8 cellular contexts compared by ENCODE assay signal in genomic region chr9:125189011-125189360, GRCh38. TPM values are rescaled to one million over a fixed set of nuclear protein-coding genes. Genes with fewer than 3 reads are reported as not detected.
DNase-seq lines count a peak whose midpoint lies in the region; ATAC-seq, FAIRE-seq and TF ChIP-seq lines count a peak whose summit lies in the region.

No MANE protein-coding gene starts in this region.

- H3K27ac Mint-ChIP-seq in stimulated activated naive CD8-positive, alpha-beta T cell treated with anti-CD3 and anti-CD28 coated beads, Interleukin-15, Interleukin-2, amounts not matched to agents 100 ng/mL and 50 ng/mL, for 24 hours: peak overlapping the region; percentile 96

- no peaks in the 10 kb centered on the region for H3K36me3 ChIP-seq in right lobe of liver

- no peaks in the 10 kb centered on the region for H3K27me3 ChIP-seq in right lobe of liver

- CTCF ChIA-PET in RWPE1 (lab: Yijun Ruan, JAX): no interaction called here

- peaks cover 63% of the 10 kb centered on the region for H3K4me1 Mint-ChIP-seq in stimulated activated naive CD8-positive, alpha-beta T cell treated with anti-CD3 and anti-CD28 coated beads, Interleukin-15, Interleukin-2, amounts not matched to agents 100 ng/mL and 50 ng/mL, for 24 hours (ENCODE audit: low read depth)

- POLR2A ChIA-PET in RWPE1 (lab: Yijun Ruan, JAX; ENCODE audit: low non-redundant PET): no interaction called here

- TF ChIP-seq CTCF in RWPE1 (conservative IDR thresholded peaks at IDR 0.05; ENCODE audit: low read depth) (no peak), cardiac fibroblast (IDR thresholded peaks at IDR 0.05; ENCODE audit: low read depth, low read length) (no peak), right lobe of liver (IDR thresholded peaks at IDR 0.05) (no peak)

- TF ChIP-seq POLR2A in GM18505 (IDR thresholded peaks at IDR 0.05; ENCODE audit: borderline replicate concordance, extremely low read depth, insufficient read depth, insufficient read length): no peak
- no peak for TF ChIP-seq POLR2A in right lobe of liver (IDR thresholded peaks at IDR 0.05)

- H3K4me1 ChIP-seq in right lobe of liver: peaks cover 0 to 32% (median 5%) of the 10 kb centered on the region in 4 donors

- H3K36me3 Mint-ChIP-seq in stimulated activated naive CD8-positive, alpha-beta T cell treated with anti-CD3 and anti-CD28 coated beads, Interleukin-15, Interleukin-2, amounts not matched to agents 100 ng/mL and 50 ng/mL, for 24 hours (ENCODE audit: low read depth): peaks cover 7% of the 10 kb centered on the region

- H3K27me3 Mint-ChIP-seq in stimulated activated naive CD8-positive, alpha-beta T cell treated with anti-CD3 and anti-CD28 coated beads, Interleukin-15, Interleukin-2, amounts not matched to agents 100 ng/mL and 50 ng/mL, for 24 hours: no peaks in the 10 kb centered on the region

- peak overlapping the region; percentile 98 for H3K4me3 Mint-ChIP-seq in stimulated activated naive CD8-positive, alpha-beta T cell treated with anti-CD3 and anti-CD28 coated beads, Interleukin-15, Interleukin-2, amounts not matched to agents 100 ng/mL and 50 ng/mL, for 24 hours

- H3K4me3 ChIP-seq in cardiac fibroblast (replicated peaks in 1 of 2; ENCODE audit: low read depth in 2 of 2, low read length in 2 of 2) (peak overlapping the region; percentile 100), right lobe of liver (peak overlapping the region; percentile 97 to 100 (median 99))

- H3K27ac ChIP-seq in RWPE1: peak overlapping the region; percentile 85
- peak overlapping the region; percentile 52 to 86 (median 84) for H3K27ac ChIP-seq in right lobe of liver

- intact Hi-C loops in right lobe of liver (cut with DNase I): no loop called here

- no peak for FAIRE-seq in HTR-8/SVneo (lab: Jason Lieb, UNC)

- DNase-seq in RWPE1 (ENCODE audit: low spot score): peak; percentile 35
- peak in 1 of 2 donors; percentile 12 for DNase-seq in cardiac fibroblast (ENCODE audit: low read depth in 2 of 2)
- DNase-seq in right lobe of liver: peak in 2 of 3 donors; percentile 45 to 61
- DNase-seq in NCI-H2081 (lab: John Stamatoyannopoulos, UW): no peak
- DNase-seq in HTR-8/SVneo (ENCODE audit: insufficient read length, low spot score): no peak

- 0% methylated on average over 3 of the region's 26 CpGs for WGBS in right lobe of liver (ENCODE audit: insufficient coverage, low coverage, low lambda C conversion rate, missing lambda C conversion rate)

- ATAC-seq in GM18505 (IDR thresholded peaks at IDR 0.05; ENCODE audit: unreplicated experiment) (peak; percentile 14), HG02840 (IDR thresholded peaks at IDR 0.05; ENCODE audit: low FRiP score, unreplicated experiment) (peak; percentile 27), right lobe of liver (peak; percentile 3 to 14 (median 12))

- no peaks in the 10 kb centered on the region for H3K9me3 Mint-ChIP-seq in stimulated activated naive CD8-positive, alpha-beta T cell treated with anti-CD3 and anti-CD28 coated beads, Interleukin-15, Interleukin-2, amounts not matched to agents 100 ng/mL and 50 ng/mL, for 24 hours

- H3K9me3 ChIP-seq in right lobe of liver: no peaks in the 10 kb centered on the region

RNA-seq across cellular contexts. Expression of gene PPP6C, which starts 0.6 kb away (rescaled TPM):
- 10 to 100 TPM; 11.8 to 18.6 (median 15.3) TPM for total RNA-seq in right lobe of liver

RNA-seq across cellular contexts. Expression of gene RABEPK, which starts 11.4 kb away (rescaled TPM):
- 10 to 100 TPM in 5 of 6 experiments, 1 to 10 TPM in 1; 9.4 to 27.4 (median 21.5) TPM for total RNA-seq in right lobe of liver

RNA-seq across cellular contexts. Expression of gene SCAI, which starts 45.7 kb away (rescaled TPM):
- 1 to 10 TPM; 1.8 to 5.5 (median 2.6) TPM for total RNA-seq in right lobe of liver

RNA-seq across cellular contexts. Expression of gene HSPA5, which starts 52.2 kb away (rescaled TPM):
- 100 to 1,000 TPM; 240 to 359 (median 259) TPM for total RNA-seq in right lobe of liver

Comparison
In these comparisons a context has a peak if more than half of its experiments do, and no peak if none do; other contexts are left out.
1. DNase-seq: peak in RWPE1 (single experiment) and right lobe of liver (2 of 3); none in NCI-H2081 (0 of 2) and HTR-8/SVneo (single experiment).
2. Peak in every context shown above with its lines, with median percentiles within 50 percentile points of each other: ATAC-seq.